ENCODE assay signal across 8 cellular contexts in genomic region chr11:61815790-61816735, GRCh38. TPM values are rescaled to one million over a fixed set of nuclear protein-coding genes. Genes with fewer than 3 reads are reported as not detected.
A peak's percentile ranks its signal among the peaks of the same experiment; 100 is the strongest.
DNase-seq lines count a peak whose midpoint lies in the region; ATAC-seq and TF ChIP-seq lines count a peak whose summit lies in the region.

No MANE protein-coding gene starts in this region.

- peaks cover 10% of the 10 kb centered on the region for H3K4me1 Mint-ChIP-seq in activated CD4-positive, alpha-beta memory T cell treated with anti-CD3 and anti-CD28 coated beads for 36 hours (ENCODE audit: low read depth)

- intact Hi-C loops in activated CD4-positive, alpha-beta memory T cell treated with anti-CD3 and anti-CD28 coated beads for 36 hours (cut with micrococcal nuclease): loop anchor here (1.0 to 5.0 kb wide), 3 partner anchors 12 to 151 kb away; partner anchors contain the start of genes FADS2, FEN1, FTH1 and TMEM258
- intact Hi-C loops in lower lobe of right lung (cut with DNase I): no loop called here

- H3K27me3 Mint-ChIP-seq in activated CD4-positive, alpha-beta memory T cell treated with anti-CD3 and anti-CD28 coated beads for 36 hours: peaks cover 12% of the 10 kb centered on the region

- no peaks in the 10 kb centered on the region for H3K9me3 Mint-ChIP-seq in activated CD4-positive, alpha-beta memory T cell treated with anti-CD3 and anti-CD28 coated beads for 36 hours

- POLR2A ChIA-PET in activated CD4-positive, alpha-beta memory T cell treated with anti-CD3 and anti-CD28 coated beads for 36 hours (lab: Charles Lee): interaction anchor here (0.8 to 4.2 kb wide), 8 partner anchors 11 to 152 kb away, joined by 3 to 26 read pairs (median 4); partner anchors contain the start of genes FEN1, FTH1 and TMEM258

- peaks cover 6% of the 10 kb centered on the region for H3K27me3 ChIP-seq in effector memory CD4-positive, alpha-beta T cell (replicated peaks; ENCODE audit: control insufficient read depth, insufficient read depth, low read length, poor library complexity, severe bottlenecking)
- no peaks in the 10 kb centered on the region for H3K27me3 ChIP-seq in lower lobe of right lung (ENCODE audit: low read depth)

- no peak for TF ChIP-seq CTCF in lower lobe of right lung (IDR thresholded peaks at IDR 0.05)

- H3K4me3 ChIP-seq in effector memory CD4-positive, alpha-beta T cell (ENCODE audit: insufficient read depth, low read depth, low read length, poor library complexity, severe bottlenecking): peak overlapping the region; percentile 70
- peak overlapping the region; percentile 82 for H3K4me3 ChIP-seq in lower lobe of right lung

- peak overlapping the region; percentile 65 for H3K27ac Mint-ChIP-seq in activated CD4-positive, alpha-beta memory T cell treated with anti-CD3 and anti-CD28 coated beads for 36 hours

- CTCF ChIA-PET in activated CD4-positive, alpha-beta memory T cell treated with anti-CD3 and anti-CD28 coated beads for 36 hours (lab: Charles Lee): interaction anchor here (0.9 to 9.1 kb wide), 10 partner anchors 9 to 292 kb away, joined by 3 to 82 read pairs (median 6); partner anchors contain the start of genes FADS2, FEN1 and TMEM258

- H3K4me3 Mint-ChIP-seq in activated CD4-positive, alpha-beta memory T cell treated with anti-CD3 and anti-CD28 coated beads for 36 hours: peak overlapping the region; percentile 83

- DNase-seq in activated CD4-positive, CD25-positive, alpha-beta regulatory T cell (lab: John Stamatoyannopoulos, UW): no peak
- DNase-seq in NCI-H2171 treated with DMSO at 0.1 percent for 48 hours (lab: John Stamatoyannopoulos, UW): peak; percentile 75
- DNase-seq in activated CD4-positive, alpha-beta memory T cell treated with anti-CD3 and anti-CD28 coated beads for 36 hours: peak; percentile 78
- peak; percentile 16 to 59 (median 39) for DNase-seq in effector memory CD4-positive, alpha-beta T cell
- DNase-seq in lower lobe of right lung: peak; percentile 79
- peak; percentile 53 to 56 for DNase-seq in stimulated activated CD8-positive, alpha-beta memory T cell treated with anti-CD3 and anti-CD28 coated beads, Interleukin-15, amount 100 ng/mL, for 48 hours (ENCODE audit: low read depth in 2 of 2)

- ATAC-seq in activated CD4-positive, CD25-positive, alpha-beta regulatory T cell treated with anti-CD3 and anti-CD28 coated beads, Interleukin-2, amount 50 U/mL, for 24 hours: peak; percentile 62 to 64
- ATAC-seq in HG02938 (IDR thresholded peaks at IDR 0.05; ENCODE audit: unreplicated experiment): peak; percentile 32
- peak; percentile 55 to 66 for ATAC-seq in lower lobe of right lung

- H3K4me1 ChIP-seq in effector memory CD4-positive, alpha-beta T cell (ENCODE audit: control insufficient read depth, insufficient read depth, low read length, poor library complexity, severe bottlenecking): peaks cover 25% of the 10 kb centered on the region
- H3K4me1 ChIP-seq in lower lobe of right lung: peaks cover 12% of the 10 kb centered on the region

- H3K36me3 ChIP-seq in effector memory CD4-positive, alpha-beta T cell (ENCODE audit: control insufficient read depth, insufficient read depth, low read length): no peaks in the 10 kb centered on the region
- H3K36me3 ChIP-seq in lower lobe of right lung: peaks cover 20% of the 10 kb centered on the region

- H3K36me3 Mint-ChIP-seq in activated CD4-positive, alpha-beta memory T cell treated with anti-CD3 and anti-CD28 coated beads for 36 hours: peaks cover 25% of the 10 kb centered on the region

- no peaks in the 10 kb centered on the region for H3K9me3 ChIP-seq in effector memory CD4-positive, alpha-beta T cell (ENCODE audit: control insufficient read depth, low read length)
- H3K9me3 ChIP-seq in lower lobe of right lung: no peaks in the 10 kb centered on the region

- peak overlapping the region; percentile 25 for H3K27ac ChIP-seq in effector memory CD4-positive, alpha-beta T cell (ENCODE audit: insufficient read depth, low read length, poor library complexity, severe bottlenecking)
- H3K27ac ChIP-seq in lower lobe of right lung: peak overlapping the region; percentile 99

RNA-seq across cellular contexts. Expression of gene FADS1, which starts 0.7 kb away (rescaled TPM):
- total RNA-seq in activated CD4-positive, alpha-beta memory T cell treated with anti-CD3 and anti-CD28 coated beads for 36 hours: 10 to 100 TPM; 24.9 to 26.5 TPM
- total RNA-seq in lower lobe of right lung: 63.6 TPM

RNA-seq across cellular contexts. Expression of gene FADS2, which starts 12.0 kb away (rescaled TPM):
- total RNA-seq in activated CD4-positive, alpha-beta memory T cell treated with anti-CD3 and anti-CD28 coated beads for 36 hours: 10 to 100 TPM; 58.2 to 60.8 TPM
- 82.0 TPM for total RNA-seq in lower lobe of right lung

RNA-seq across cellular contexts. Expression of gene FEN1, which starts 23.4 kb away (rescaled TPM):
- total RNA-seq in activated CD4-positive, alpha-beta memory T cell treated with anti-CD3 and anti-CD28 coated beads for 36 hours: 100 to 1,000 TPM; 108 to 111 TPM
- 5.4 TPM for total RNA-seq in lower lobe of right lung

RNA-seq across cellular contexts. Expression of gene TMEM258, which starts 23.7 kb away (rescaled TPM):
- 100 to 1,000 TPM; 191 to 192 TPM for total RNA-seq in activated CD4-positive, alpha-beta memory T cell treated with anti-CD3 and anti-CD28 coated beads for 36 hours
- total RNA-seq in lower lobe of right lung: 104 TPM

Comparison
In these comparisons a context has a peak if more than half of its experiments do, and no peak if none do; other contexts are left out.
1. DNase-seq: peak in NCI-H2171 treated with DMSO at 0.1 percent for 48 hours (single experiment), activated CD4-positive, alpha-beta memory T cell treated with anti-CD3 and anti-CD28 coated beads for 36 hours (single experiment), effector memory CD4-positive, alpha-beta T cell (3 of 3), lower lobe of right lung (single experiment) and stimulated activated CD8-positive, alpha-beta memory T cell treated with anti-CD3 and anti-CD28 coated beads, Interleukin-15, amount 100 ng/mL, for 48 hours (2 of 2); none in activated CD4-positive, CD25-positive, alpha-beta regulatory T cell (0 of 4).
2. RNA of gene FEN1, which starts 23.4 kb away (total RNA-seq): 108 to 111 TPM in activated CD4-positive, alpha-beta memory T cell treated with anti-CD3 and anti-CD28 coated beads for 36 hours; 5.4 TPM in lower lobe of right lung (single experiment); every median in the first group is over 10 times any median in the second.
3. Peak in every context shown above with its lines, with median percentiles within 50 percentile points of each other: ATAC-seq.